Comparison of ENCODE assay signal across 1 cellular context in genomic region chr7:94367940-94368339, GRCh38.
TF ChIP-seq lines count a peak whose summit lies in the region.

No MANE protein-coding gene starts in this region.

TF ChIP-seq in IMR-90, 13 proteins besides CTCF, POLR2A, EP300 and RAD21:
- TF ChIP-seq BHLHE40 (IDR thresholded peaks at IDR 0.05; ENCODE audit: low read depth, low read length) (no peak), CHD1 (IDR thresholded peaks at IDR 0.05; ENCODE audit: low read depth, low read length) (no peak), MAFK (IDR thresholded peaks at IDR 0.05; ENCODE audit: low read depth, low read length) (no peak), RFX5 (IDR thresholded peaks at IDR 0.05; ENCODE audit: low read depth, low read length) (no peak), SMC3 (IDR thresholded peaks at IDR 0.05; ENCODE audit: low read depth, low read length) (no peak), ELK1 (IDR thresholded peaks at IDR 0.05; ENCODE audit: borderline replicate concordance, low read depth, low read length) (no peak), FOS (IDR thresholded peaks at IDR 0.05; ENCODE audit: low read depth, low read length) (no peak), MXI1 (IDR thresholded peaks at IDR 0.05; ENCODE audit: borderline replicate concordance, low read depth, low read length) (no peak)
